2 cellular contexts compared by ENCODE assay signal in the genomic region with DNA sequence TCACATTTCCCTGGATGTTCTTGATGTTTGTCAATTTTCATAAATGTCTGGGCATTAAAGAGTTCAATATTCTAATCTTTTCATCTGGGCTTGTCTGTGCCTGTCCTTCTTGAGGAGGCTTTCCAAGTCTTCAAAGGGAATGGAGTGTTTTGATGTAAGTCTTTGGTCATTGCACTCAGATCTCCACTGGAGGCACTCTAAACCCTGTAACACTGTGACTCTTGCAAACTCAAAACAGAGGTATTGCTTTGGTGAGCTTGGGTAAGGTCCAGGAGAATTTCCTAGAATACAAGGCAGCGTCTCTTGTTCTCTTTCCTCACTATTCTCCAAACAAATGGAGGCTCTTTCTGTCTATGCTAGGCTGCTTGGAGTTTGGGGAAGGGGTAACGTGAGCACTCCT.
TF ChIP-seq lines count a peak whose summit lies in the region.

No MANE protein-coding gene starts in this region.

TF ChIP-seq in HepG2, 621 proteins besides CTCF, POLR2A, EP300 and RAD21 (continued from another document and continues in another):
- no peak for TF ChIP-seq MYPOP (CRISPR knock-in tag; IDR thresholded peaks at IDR 0.05)
- no peak for TF ChIP-seq PRPF4 (IDR thresholded peaks at IDR 0.05; ENCODE audit: low read depth, low read length, poor library complexity, severe bottlenecking)
- no peak for TF ChIP-seq ZNF850 (CRISPR knock-in tag; conservative IDR thresholded peaks at IDR 0.05)
- TF ChIP-seq, protein P1, sequence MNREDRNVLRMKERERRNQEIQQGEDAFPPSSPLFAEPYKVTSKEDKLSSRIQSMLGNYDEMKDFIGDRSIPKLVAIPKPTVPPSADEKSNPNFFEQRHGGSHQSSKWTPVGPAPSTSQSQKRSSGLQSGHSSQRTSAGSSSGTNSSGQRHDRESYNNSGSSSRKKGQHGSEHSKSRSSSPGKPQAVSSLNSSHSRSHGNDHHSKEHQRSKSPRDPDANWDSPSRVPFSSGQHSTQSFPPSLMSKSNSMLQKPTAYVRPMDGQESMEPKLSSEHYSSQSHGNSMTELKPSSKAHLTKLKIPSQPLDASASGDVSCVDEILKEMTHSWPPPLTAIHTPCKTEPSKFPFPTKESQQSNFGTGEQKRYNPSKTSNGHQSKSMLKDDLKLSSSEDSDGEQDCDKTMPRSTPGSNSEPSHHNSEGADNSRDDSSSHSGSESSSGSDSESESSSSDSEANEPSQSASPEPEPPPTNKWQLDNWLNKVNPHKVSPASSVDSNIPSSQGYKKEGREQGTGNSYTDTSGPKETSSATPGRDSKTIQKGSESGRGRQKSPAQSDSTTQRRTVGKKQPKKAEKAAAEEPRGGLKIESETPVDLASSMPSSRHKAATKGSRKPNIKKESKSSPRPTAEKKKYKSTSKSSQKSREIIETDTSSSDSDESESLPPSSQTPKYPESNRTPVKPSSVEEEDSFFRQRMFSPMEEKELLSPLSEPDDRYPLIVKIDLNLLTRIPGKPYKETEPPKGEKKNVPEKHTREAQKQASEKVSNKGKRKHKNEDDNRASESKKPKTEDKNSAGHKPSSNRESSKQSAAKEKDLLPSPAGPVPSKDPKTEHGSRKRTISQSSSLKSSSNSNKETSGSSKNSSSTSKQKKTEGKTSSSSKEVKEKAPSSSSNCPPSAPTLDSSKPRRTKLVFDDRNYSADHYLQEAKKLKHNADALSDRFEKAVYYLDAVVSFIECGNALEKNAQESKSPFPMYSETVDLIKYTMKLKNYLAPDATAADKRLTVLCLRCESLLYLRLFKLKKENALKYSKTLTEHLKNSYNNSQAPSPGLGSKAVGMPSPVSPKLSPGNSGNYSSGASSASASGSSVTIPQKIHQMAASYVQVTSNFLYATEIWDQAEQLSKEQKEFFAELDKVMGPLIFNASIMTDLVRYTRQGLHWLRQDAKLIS (CRISPR knock-in tag; IDR thresholded peaks at IDR 0.05) = no peak
- TF ChIP-seq PRDM4 (CRISPR knock-in tag; IDR thresholded peaks at IDR 0.05; ENCODE audit: borderline replicate concordance) = no peak
- no peak for TF ChIP-seq GATAD1 (CRISPR knock-in tag; IDR thresholded peaks at IDR 0.05)
- TF ChIP-seq MTF2 (CRISPR knock-in tag; IDR thresholded peaks at IDR 0.05; ENCODE audit: borderline replicate concordance) = no peak
- TF ChIP-seq KDM1A (CRISPR knock-in tag; IDR thresholded peaks at IDR 0.05) = no peak
- TF ChIP-seq PBX2 (CRISPR knock-in tag; IDR thresholded peaks at IDR 0.05) = no peak
- no peak for TF ChIP-seq ZNF232 (CRISPR knock-in tag; IDR thresholded peaks at IDR 0.05; ENCODE audit: borderline replicate concordance)
- no peak for TF ChIP-seq ZBTB10 (CRISPR knock-in tag; IDR thresholded peaks at IDR 0.05; ENCODE audit: borderline replicate concordance)
- no peak for TF ChIP-seq ZNF136 (CRISPR knock-in tag; IDR thresholded peaks at IDR 0.05; ENCODE audit: low read depth)
- TF ChIP-seq CC2D1A (CRISPR knock-in tag; IDR thresholded peaks at IDR 0.05) = no peak

TF ChIP-seq in WTC11, 78 proteins besides CTCF, POLR2A, EP300 and RAD21 (continued from another document):
- TF ChIP-seq, protein P2, sequence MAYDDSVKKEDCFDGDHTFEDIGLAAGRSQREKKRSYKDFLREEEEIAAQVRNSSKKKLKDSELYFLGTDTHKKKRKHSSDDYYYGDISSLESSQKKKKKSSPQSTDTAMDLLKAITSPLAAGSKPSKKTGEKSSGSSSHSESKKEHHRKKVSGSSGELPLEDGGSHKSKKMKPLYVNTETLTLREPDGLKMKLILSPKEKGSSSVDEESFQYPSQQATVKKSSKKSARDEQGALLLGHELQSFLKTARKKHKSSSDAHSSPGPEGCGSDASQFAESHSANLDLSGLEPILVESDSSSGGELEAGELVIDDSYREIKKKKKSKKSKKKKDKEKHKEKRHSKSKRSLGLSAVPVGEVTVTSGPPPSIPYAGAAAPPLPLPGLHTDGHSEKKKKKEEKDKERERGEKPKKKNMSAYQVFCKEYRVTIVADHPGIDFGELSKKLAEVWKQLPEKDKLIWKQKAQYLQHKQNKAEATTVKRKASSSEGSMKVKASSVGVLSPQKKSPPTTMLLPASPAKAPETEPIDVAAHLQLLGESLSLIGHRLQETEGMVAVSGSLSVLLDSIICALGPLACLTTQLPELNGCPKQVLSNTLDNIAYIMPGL (CRISPR knock-in tag; IDR thresholded peaks at IDR 0.05) = no peak
- TF ChIP-seq ZSCAN18 (CRISPR knock-in tag; IDR thresholded peaks at IDR 0.05) (no peak), GRHL2 (CRISPR knock-in tag; IDR thresholded peaks at IDR 0.05; ENCODE audit: insufficient replicate concordance, severe bottlenecking) (no peak), CREB1 (CRISPR knock-in tag; IDR thresholded peaks at IDR 0.05) (no peak), MXD4 (CRISPR knock-in tag; IDR thresholded peaks at IDR 0.05; ENCODE audit: borderline replicate concordance) (no peak), ETV6 (CRISPR knock-in tag; IDR thresholded peaks at IDR 0.05) (no peak)
